8 cellular contexts compared by ENCODE assay signal in genomic region chrX:2500091-2500680, GRCh38. TPM values are rescaled to one million over a fixed set of nuclear protein-coding genes. Genes with fewer than 3 reads are reported as not detected.
A peak's percentile ranks its signal among the peaks of the same experiment; 100 is the strongest.
DNase-seq lines count a peak whose midpoint lies in the region; ATAC-seq and TF ChIP-seq lines count a peak whose summit lies in the region.

No MANE protein-coding gene starts in this region.

- H3K9me1 ChIP-seq in IMR-90 (ENCODE audit: insufficient read depth, low read length): peaks cover 3% of the 10 kb centered on the region; the same call in 1 of the 2 replicates

- peaks cover 5 to 31% of the 10 kb centered on the region in 2 experiments; a peak in 2 of 4 replicates for H3K79me1 ChIP-seq in IMR-90 (ENCODE audit: low read depth in 1 of 2, low read length in 2 of 2)

- no TSS peak for BruUV-seq in IMR-90 (replicated peaks; lab: Mats Ljungman, UMichigan)

- H3K27ac ChIP-seq in IMR-90 (ENCODE audit: insufficient read depth, low read length) (peak overlapping the region; percentile 50), heart right ventricle (peak overlapping the region; percentile 63 to 97 (median 94)), psoas muscle (peak overlapping the region; percentile 90)

- peak; percentile 21 for DNase-seq in CD1c-positive myeloid dendritic cell (ENCODE audit: extremely low spot score)
- DNase-seq in IMR-90: peak; percentile 65
- DNase-seq in activated naive CD4-positive, alpha-beta T cell treated with anti-CD3 and anti-CD28 coated beads, Interleukin-2, amount 50 U/mL, for 16 hours: peak; percentile 45
- peak; percentile 43 to 54 for DNase-seq in heart right ventricle
- DNase-seq in psoas muscle: peak; percentile 46 to 56
- no peak for DNase-seq in DMS79 treated with DMSO at 0.1 percent for 48 hours (lab: John Stamatoyannopoulos, UW)
- DNase-seq in Ammon's horn (ENCODE audit: low spot score): no peak

- no peak overlapping the region for H3K18ac ChIP-seq in IMR-90 (ENCODE audit: low read depth, low read length)

- H2BK5ac ChIP-seq in IMR-90 (ENCODE audit: low read depth, low read length, poor library complexity, severe bottlenecking): peak overlapping the region; percentile 44

- no peak overlapping the region for H4K5ac ChIP-seq in IMR-90 (ENCODE audit: low read depth, low read length)

- no peak overlapping the region for H3K56ac ChIP-seq in IMR-90 (ENCODE audit: extremely low read depth, insufficient read depth, low read length)

- POLR2A ChIA-PET in IMR-90 (lab: Charles Lee; ENCODE audit: unreplicated experiment): no interaction called here

- H3K27me3 ChIP-seq in IMR-90 (ENCODE audit: control insufficient read depth, insufficient read depth, low read length) (no peaks in the 10 kb centered on the region), heart right ventricle (no peaks in the 10 kb centered on the region), psoas muscle (ENCODE audit: insufficient read depth in 3 of 3, low read length in 2 of 3) (no peaks in the 10 kb centered on the region)

- no peak overlapping the region for H3K23ac ChIP-seq in IMR-90 (ENCODE audit: low read depth, low read length)

- no peak overlapping the region for H2AK5ac ChIP-seq in IMR-90 (ENCODE audit: low read depth, low read length)

- ATAC-seq in GM21423 (IDR thresholded peaks at IDR 0.05; ENCODE audit: unreplicated experiment): peak; percentile 60
- peak; percentile 61 for ATAC-seq in IMR-90 (ENCODE audit: low read depth)
- ATAC-seq in heart right ventricle: peak; percentile 44 to 66 (median 60)
- ATAC-seq in psoas muscle: peak; percentile 65 to 80 (median 70)

- TF ChIP-seq CTCF in IMR-90 (conservative IDR thresholded peaks at IDR 0.05; ENCODE audit: low read depth, low read length): no peak
- peak in 4 of 9 donors; percentile 21 to 34 (median 30) for TF ChIP-seq CTCF in heart right ventricle (IDR thresholded peaks at IDR 0.05)
- no peak for TF ChIP-seq CTCF in psoas muscle (IDR thresholded peaks at IDR 0.05)

- no peak overlapping the region for H4K91ac ChIP-seq in IMR-90 (ENCODE audit: insufficient read depth, low read depth, low read length)

- dilution Hi-C loops in IMR-90 (cut with HindIII; ENCODE audit: low sequenced_read_pairs, unreplicated experiment): no loop called here

- no peaks in the 10 kb centered on the region for H3K9me3 ChIP-seq in IMR-90 (ENCODE audit: control insufficient read depth, insufficient read depth, low read length)
- no peaks in the 10 kb centered on the region for H3K9me3 ChIP-seq in heart right ventricle
- no peaks in the 10 kb centered on the region for H3K9me3 ChIP-seq in psoas muscle

- no peak for TF ChIP-seq RAD21 in IMR-90 (IDR thresholded peaks at IDR 0.05; ENCODE audit: low read length)

- H2AK9ac ChIP-seq in IMR-90 (replicated peaks; ENCODE audit: low read depth, low read length, poor library complexity): peak overlapping the region; percentile 77

- no peak overlapping the region for H2BK20ac ChIP-seq in IMR-90 (ENCODE audit: low read depth, low read length)

- peak overlapping the region; percentile 68 for H3K4me3 ChIP-seq in IMR-90 (ENCODE audit: insufficient read depth, low read depth, low read length)
- H3K4me3 ChIP-seq in heart right ventricle: peak overlapping the region; percentile 68 to 96 (median 88)
- H3K4me3 ChIP-seq in psoas muscle: peak overlapping the region; percentile 85

- H3K36me3 ChIP-seq in IMR-90 (ENCODE audit: control insufficient read depth, insufficient read depth, low read length) (peaks cover 5% of the 10 kb centered on the region), heart right ventricle (peaks cover 0 to 14% (median 0%) of the 10 kb centered on the region in 9 donors), psoas muscle (ENCODE audit: insufficient read depth in 1 of 2, low read depth in 1 of 2) (peaks cover 0 to 7% of the 10 kb centered on the region in 2 donors)

- H3K4me2 ChIP-seq in IMR-90 (ENCODE audit: low read depth, low read length): peak overlapping the region; percentile 90

- H3K14ac ChIP-seq in IMR-90 (replicated peaks; ENCODE audit: low read depth, low read length): peak overlapping the region; percentile 31; the same call in 1 of the 2 replicates

- 5% methylated on average over 4 of the region's 54 CpGs; no CpG with 5 or more reads in 1 of the 2 experiments for WGBS in IMR-90 (ENCODE audit: extremely low coverage in 2 of 2, insufficient read length in 1 of 2), 2 experiments
- 0 to 2% methylated on average over 33 to 54 of the region's 54 CpGs for WGBS in heart right ventricle, 2 donors
- WGBS in psoas muscle, 3 donors: 1 to 2% (median 2%) methylated on average over 39 to 53 of the region's 54 CpGs

- TF ChIP-seq POLR2A in IMR-90 (IDR thresholded peaks at IDR 0.05; ENCODE audit: low read depth, low read length): no peak

- CTCF ChIA-PET in IMR-90 (lab: Yijun Ruan, JAX): no interaction called here

- no peak overlapping the region; a peak in 1 of 4 replicates for H4K8ac ChIP-seq in IMR-90 (ENCODE audit: low read depth in 2 of 2, low read length in 2 of 2)

- intact Hi-C loops in IMR-90 (cut with micrococcal nuclease) (no loop called here), heart right ventricle (cut with DNase I) (loop anchor here in 2 of 10 donors (10.0 kb wide), 2 partner anchors 105 to 215 kb away; no protein-coding TSS in a partner anchor), psoas muscle (cut with DNase I) (loop anchor here in 1 of 2 donors (5.0 kb wide), 1 partner anchor 178 kb away; no protein-coding TSS in a partner anchor)

- H2BK15ac ChIP-seq in IMR-90 (ENCODE audit: low read depth, low read length): no peak overlapping the region

- H3K4me1 ChIP-seq in IMR-90 (ENCODE audit: control insufficient read depth, insufficient read depth, low read length) (peaks cover 12% of the 10 kb centered on the region), heart right ventricle (peaks cover 7 to 42% (median 33%) of the 10 kb centered on the region in 9 donors), psoas muscle (peaks cover 14% of the 10 kb centered on the region)

- peaks cover 20% of the 10 kb centered on the region; the same call in 1 of the 2 replicates for H4K20me1 ChIP-seq in IMR-90 (ENCODE audit: insufficient read depth, low read length)

- peak overlapping the region; percentile 87 for H2AFZ ChIP-seq in IMR-90 (replicated peaks; ENCODE audit: low read length, poor library complexity)

- peak overlapping the region; percentile 83 for H3K4ac ChIP-seq in IMR-90 (ENCODE audit: low read depth, low read length)

- in situ Hi-C loops in IMR-90 (cut with MboI; ENCODE audit: low sequenced_read_pairs): no loop called here

- H2BK120ac ChIP-seq in IMR-90 (ENCODE audit: low read depth, low read length): no peak overlapping the region

- H3K9ac ChIP-seq in IMR-90 (ENCODE audit: low read depth, low read length): peak overlapping the region; percentile 86

TF ChIP-seq in IMR-90, 13 proteins besides CTCF, POLR2A, EP300 and RAD21:
- TF ChIP-seq FOS (IDR thresholded peaks at IDR 0.05; ENCODE audit: low read depth, low read length) (0 out of 2 replicates have a peak, but pooled peaks have one; percentile 22), RCOR1 (IDR thresholded peaks at IDR 0.05; ENCODE audit: insufficient replicate concordance, low read length) (peak; percentile 73), MAZ (IDR thresholded peaks at IDR 0.05; ENCODE audit: borderline replicate concordance, low read depth, low read length) (no peak), RFX5 (IDR thresholded peaks at IDR 0.05; ENCODE audit: low read depth, low read length) (no peak), USF2 (IDR thresholded peaks at IDR 0.05; ENCODE audit: low read depth, low read length) (no peak), NFE2L2 (IDR thresholded peaks at IDR 0.05; ENCODE audit: low read depth, low read length) (no peak)

RNA-seq across cellular contexts. Expression of gene DHRSX, which starts 0.6 kb away (rescaled TPM):
- 26.2 and 28.3 TPM in 2 replicates for total RNA-seq in IMR-90 (2012; rRNA removed)
- polyA plus RNA-seq in IMR-90 (2012; rRNA removed): 38.0 and 42.7 TPM in 2 replicates
- polyA plus RNA-seq in IMR-90 (2012; cell fraction: cytosol; rRNA removed): 28.3 and 35.0 TPM in 2 replicates
- polyA plus RNA-seq in IMR-90 (2012; cell fraction: nucleus; rRNA removed; ENCODE audit: low replicate concordance): 28.1 and 30.9 TPM in 2 replicates
- total RNA-seq in heart right ventricle: 10 to 100 TPM; 21.1 to 35.9 (median 28.5) TPM
- polyA plus RNA-seq in heart right ventricle: 10 to 100 TPM; 13.8 to 20.5 TPM
- total RNA-seq in psoas muscle: 10 to 100 TPM in 3 of 4 donors, 1 to 10 TPM in 1; 9.6 to 19.3 (median 12.7) TPM
- polyA plus RNA-seq in psoas muscle: 1 to 10 TPM; 5.6 to 7.8 (median 7.2) TPM

RNA-seq across cellular contexts. Expression of gene ZBED1, which starts 0.6 kb away (rescaled TPM):
- total RNA-seq in IMR-90 (2012; rRNA removed) (13.1 and 13.6 TPM in 2 replicates), heart right ventricle (10 to 100 TPM; 41.5 to 60.8 (median 54.4) TPM), psoas muscle (10 to 100 TPM; 28.7 to 63.1 (median 36.3) TPM)
- polyA plus RNA-seq in IMR-90 (2012; rRNA removed) (21.5 and 22.4 TPM in 2 replicates), heart right ventricle (10 to 100 TPM; 19.0 to 23.6 TPM), psoas muscle (10 to 100 TPM; 18.6 to 67.9 (median 37.6) TPM)
- 14.3 and 22.8 TPM in 2 replicates for polyA plus RNA-seq in IMR-90 (2012; cell fraction: cytosol; rRNA removed)
- polyA plus RNA-seq in IMR-90 (2012; cell fraction: nucleus; rRNA removed; ENCODE audit: low replicate concordance): 6.0 and 10.4 TPM in 2 replicates

Comparison
In these comparisons a context has a peak if more than half of its experiments do, and no peak if none do; other contexts are left out.
1. DNase-seq: peak in CD1c-positive myeloid dendritic cell (single experiment), IMR-90 (single experiment), activated naive CD4-positive, alpha-beta T cell treated with anti-CD3 and anti-CD28 coated beads, Interleukin-2, amount 50 U/mL, for 16 hours (single experiment), heart right ventricle (2 of 2) and psoas muscle (2 of 2); none in DMS79 treated with DMSO at 0.1 percent for 48 hours (single experiment) and Ammon's horn (single experiment).
2. Peak in every context shown above with its lines, with median percentiles within 50 percentile points of each other: ATAC-seq, H3K27ac ChIP-seq and H3K4me3 ChIP-seq.